In genomic region chr7:157004839-157005455, GRCh38 we compare ENCODE assay signal across 1 cellular context.
TF ChIP-seq lines count a peak whose summit lies in the region.

No MANE protein-coding gene starts in this region.

TF ChIP-seq in GM23338, 12 proteins besides CTCF, POLR2A, EP300 and RAD21 (continued from another document):
- no peak for TF ChIP-seq ZNF462 (CRISPR knock-in tag; IDR thresholded peaks at IDR 0.05)
- TF ChIP-seq EZH2phosphoT487 (IDR thresholded peaks at IDR 0.05; ENCODE audit: unreplicated experiment) = peak; percentile 75
- TF ChIP-seq ZNF114 (CRISPR knock-in tag; IDR thresholded peaks at IDR 0.05) = no peak
- TF ChIP-seq ZNF331 (CRISPR knock-in tag; IDR thresholded peaks at IDR 0.05; ENCODE audit: low read depth) = no peak
- TF ChIP-seq EZH2 (IDR thresholded peaks at IDR 0.05; ENCODE audit: low read depth, unreplicated experiment) = peak; percentile 99
- no peak for TF ChIP-seq CREB1 (CRISPR knock-in tag; IDR thresholded peaks at IDR 0.05; ENCODE audit: low read depth)
